In genomic region chr19:6071103-6071485, GRCh38 we compare ENCODE assay signal across 15 cellular contexts. TPM values are rescaled to one million over a fixed set of nuclear protein-coding genes. Genes with fewer than 3 reads are reported as not detected.
DNase-seq lines count a peak whose midpoint lies in the region; ATAC-seq and TF ChIP-seq lines count a peak whose summit lies in the region.
"Had no signal": no experiment of that assay in that cellular context is flagged by ENCODE, and none has a peak within 500 bp of the region (broad histone marks: within the 10 kb centered on the region; RNA-seq: fewer than 3 reads in every experiment).

No MANE protein-coding gene starts in this region.

- POLR2A ChIA-PET in AG04449 (lab: Yijun Ruan, JAX): interaction anchor here (1.4 kb wide), 1 partner anchor 22 kb away, joined by 4 read pairs; no protein-coding TSS in a partner anchor

- peak overlapping the region; percentile 44 for H3K4me2 ChIP-seq in osteoblast (ENCODE audit: insufficient read depth, low read length)

- H3K27me3 ChIP-seq in MG63 (no peaks in the 10 kb centered on the region), esophagus muscularis mucosa (no peaks in the 10 kb centered on the region), osteoblast (ENCODE audit: insufficient read depth, low read length) (no peaks in the 10 kb centered on the region)
- H3K27me3 ChIP-seq: BLaER1 treated with 17β-estradiol and CSF1 and Interleukin-3, amounts not matched to agents 10 nM and 100 nM had no signal

- H3K27ac ChIP-seq in esophagus muscularis mucosa (replicated peaks in 1 of 4): peak overlapping the region; percentile 88 to 94 (median 92)
- H3K27ac ChIP-seq in osteoblast (ENCODE audit: low read depth, low read length): peak overlapping the region; percentile 80
- H3K27ac ChIP-seq: BLaER1 treated with 17β-estradiol and CSF1 and Interleukin-3, amounts not matched to agents 10 nM and 100 nM had no signal

- H3K4me1 ChIP-seq in esophagus muscularis mucosa: peaks cover 27 to 97% (median 95%) of the 10 kb centered on the region in 4 donors
- peaks cover 36% of the 10 kb centered on the region for H3K4me1 ChIP-seq in osteoblast (ENCODE audit: insufficient read depth, low read length)

- H2AFZ ChIP-seq in osteoblast (ENCODE audit: low read length): no peak overlapping the region

- H4K20me1 ChIP-seq in osteoblast (ENCODE audit: insufficient read depth, low read length): no peaks in the 10 kb centered on the region
- H4K20me1 ChIP-seq: BLaER1 treated with 17β-estradiol and CSF1 and Interleukin-3, amounts not matched to agents 10 nM and 100 nM had no signal

- no peak for TF ChIP-seq CTCF in AG04449 (IDR thresholded peaks at IDR 0.05; ENCODE audit: insufficient read depth, low read length, missing control alignments)
- TF ChIP-seq CTCF in esophagus muscularis mucosa (IDR thresholded peaks at IDR 0.05): no peak
- TF ChIP-seq CTCF in osteoblast (IDR thresholded peaks at IDR 0.05; ENCODE audit: extremely low read depth, low read depth, low read length): no peak

- no peak for TF ChIP-seq POLR2A in esophagus muscularis mucosa (IDR thresholded peaks at IDR 0.05; ENCODE audit: low read depth)

- H3K4me3 ChIP-seq in AG04449 (ENCODE audit: low read depth, low read length): no peak overlapping the region
- H3K4me3 ChIP-seq in MG63: no peak overlapping the region
- peak overlapping the region in 1 of 4 donors; percentile 19 for H3K4me3 ChIP-seq in esophagus muscularis mucosa
- no peak overlapping the region for H3K4me3 ChIP-seq in osteoblast (ENCODE audit: insufficient read depth, low read length)
- H3K4me3 ChIP-seq: BLaER1 treated with 17β-estradiol and CSF1 and Interleukin-3, amounts not matched to agents 10 nM and 100 nM had no signal

- peak; percentile 81 for DNase-seq in AG04449 (ENCODE audit: low read depth, low spot score)
- DNase-seq in MG63: peak; percentile 62
- DNase-seq in esophagus muscularis mucosa (ENCODE audit: extremely low spot score): peak; percentile 88
- peak; percentile 94 for DNase-seq in osteoblast (ENCODE audit: insufficient read length, low spot score, missing footprints)
- DNase-seq in hippocampal formation (lab: John Stamatoyannopoulos, UW): no peak
- DNase-seq in activated gamma-delta T cell (lab: John Stamatoyannopoulos, UW): no peak
- DNase-seq: activated CD4-positive, alpha-beta memory T cell treated with anti-CD3 and anti-CD28 coated beads for 36 hours; activated naive CD8-positive, alpha-beta T cell treated with anti-CD3 and anti-CD28 coated beads, Interleukin-2, amount 10 ng/mL, durations not matched to agents 7 days and 5 days; GDM1; immature natural killer cell; NCI-H1436 treated with DMSO at 0.1 percent for 48 hours; T-helper 1 cell had no signal

- no peaks in the 10 kb centered on the region for H3K79me2 ChIP-seq in osteoblast (ENCODE audit: insufficient read depth, low read length)

- CTCF ChIA-PET in AG04449 (lab: Yijun Ruan, JAX): interaction anchor here (1.2 kb wide), 1 partner anchor 9 kb away, joined by 3 read pairs; no protein-coding TSS in a partner anchor

- 37% methylated on average over 7 of the region's 7 CpGs for WGBS in esophagus muscularis mucosa

- peaks cover 2% of the 10 kb centered on the region; the same call in 1 of the 2 replicates for H3K36me3 ChIP-seq in MG63
- H3K36me3 ChIP-seq in esophagus muscularis mucosa: no peaks in the 10 kb centered on the region
- H3K36me3 ChIP-seq in osteoblast (ENCODE audit: insufficient read depth, low read length): no peaks in the 10 kb centered on the region
- H3K36me3 ChIP-seq: BLaER1 treated with 17β-estradiol and CSF1 and Interleukin-3, amounts not matched to agents 10 nM and 100 nM had no signal

- intact Hi-C loops in esophagus muscularis mucosa (cut with DNase I): no loop called here

- peak; percentile 65 for TF ChIP-seq EP300 in esophagus muscularis mucosa (IDR thresholded peaks at IDR 0.05)

- no peak for ATAC-seq in HG02870 (IDR thresholded peaks at IDR 0.05; ENCODE audit: unreplicated experiment)
- ATAC-seq in GM18502 (IDR thresholded peaks at IDR 0.05; ENCODE audit: poor library complexity, unreplicated experiment): no peak

- H3K9me3 ChIP-seq in MG63: no peaks in the 10 kb centered on the region
- no peaks in the 10 kb centered on the region for H3K9me3 ChIP-seq in esophagus muscularis mucosa
- H3K9me3 ChIP-seq in osteoblast (ENCODE audit: low read depth, low read length): no peaks in the 10 kb centered on the region
- H3K9me3 ChIP-seq: BLaER1 treated with 17β-estradiol and CSF1 and Interleukin-3, amounts not matched to agents 10 nM and 100 nM had no signal

RNA-seq across cellular contexts. Expression of gene RFX2, which starts 39.2 kb away (rescaled TPM):
- total RNA-seq in MG63 (2014; rRNA removed; shearing (Covaris generic); ENCODE audit: low replicate concordance): 3.8 and 11.8 TPM in 2 replicates
- total RNA-seq in esophagus muscularis mucosa: 10 to 100 TPM; 25.5 to 49.9 (median 32.8) TPM
- 3.8 and 6.2 TPM in 2 replicates for total RNA-seq in osteoblast

Comparison
In these comparisons a context has a peak if more than half of its experiments do, and no peak if none do; other contexts are left out.
1. DNase-seq: peak in AG04449 (single experiment), MG63 (single experiment), esophagus muscularis mucosa (single experiment) and osteoblast (single experiment); none in hippocampal formation (0 of 2) and activated gamma-delta T cell (single experiment).